In genomic region chr9:133495327-133496293, GRCh38 we compare ENCODE assay signal across 33 cellular contexts. TPM values are rescaled to one million over a fixed set of nuclear protein-coding genes. Genes with fewer than 3 reads are reported as not detected.
"Had no signal": no experiment of that assay in that cellular context is flagged by ENCODE, and none has a peak within 500 bp of the region (broad histone marks: within the 10 kb centered on the region; RNA-seq: fewer than 3 reads in every experiment).

No MANE protein-coding gene starts in this region.

- DNase-seq: activated CD4-positive, alpha-beta T cell treated with anti-CD3 and anti-CD28 coated beads for 36 hours; activated CD4-positive, CD25-positive, alpha-beta regulatory T cell; activated CD8-positive, alpha-beta memory T cell treated with anti-CD3 and anti-CD28 coated beads, Interleukin-2, amount 10 ng/mL, durations not matched to agents 7 days and 5 days; activated CD8-positive, alpha-beta T cell treated with anti-CD3 and anti-CD28 coated beads, Interleukin-2, amount 10 ng/mL, durations not matched to agents 7 days and 5 days; activated naive CD4-positive, alpha-beta T cell; activated T-cell treated with anti-CD3 and anti-CD28 coated beads, Interleukin-2, amount 50 U/mL, for 48 hours; cerebellar nuclear complex; cortex of kidney; hippocampal formation; immature natural killer cell; kidney glomerular epithelial cell; stimulated activated CD4-positive, alpha-beta T cell treated with anti-CD3 and anti-CD28 coated beads, Interleukin-15, amount 100 ng/mL, for 24 hours; stimulated activated CD4-positive, alpha-beta T cell treated with anti-CD3 and anti-CD28 coated beads, Interleukin-2, amount 100 ng/mL, for 24 hours; stimulated activated naive B cell treated with anti-CD40 and anti-IgM and Interleukin-4, amounts not matched to agents 10 μg/mL and 1 μg/mL and 100 μg/mL, for 72 hours; stomach; T-helper 1 cell; thyroid gland; upper lobe of right lung had no signal

- H3K36me3 ChIP-seq: gastroesophageal sphincter, left lung, stomach, thyroid gland, upper lobe of right lung had no signal

- FAIRE-seq: endothelial cell of umbilical vein had no signal

- H3K4me3 ChIP-seq: gastroesophageal sphincter, left lung, mucosa of descending colon, smooth muscle cell, stomach, thyroid gland, upper lobe of right lung had no signal

- H3K9me3 ChIP-seq: gastroesophageal sphincter, left lung, mucosa of descending colon, stomach, thyroid gland, upper lobe of right lung had no signal

- H3K4me2 ChIP-seq: smooth muscle cell had no signal

- H3K27ac ChIP-seq: gastroesophageal sphincter, left lung, stomach, thyroid gland, upper lobe of right lung had no signal

- ATAC-seq: activated CD4-positive, alpha-beta T cell treated with anti-CD3 and anti-CD28 coated beads for 36 hours; activated CD8-positive, alpha-beta memory T cell treated with anti-CD3 and anti-CD28 coated beads, Interleukin-2, amount 10 ng/mL, durations not matched to agents 7 days and 5 days; activated CD8-positive, alpha-beta T cell treated with anti-CD3 and anti-CD28 coated beads, Interleukin-2, amount 10 ng/mL, durations not matched to agents 7 days and 5 days; activated naive CD4-positive, alpha-beta T cell treated with anti-CD3 and anti-CD28 coated beads, Interleukin-2, amount 50 U/mL, for 72 hours; gastroesophageal sphincter; left lung; mucosa of descending colon; natural killer cell treated with Interleukin-12 subunit alpha and Interleukin-12 subunit beta and Interleukin-15 and Interleukin-18, amount 100 ng/mL, for 72 hours; stimulated activated naive B cell treated with anti-CD40 and anti-IgM and Interleukin-4, amounts not matched to agents 10 μg/mL and 1 μg/mL and 100 μg/mL, for 72 hours; upper lobe of right lung had no signal

- H3K27me3 ChIP-seq: thyroid gland, upper lobe of right lung had no signal

RNA-seq across cellular contexts. Expression of gene MYMK, which starts 29.1 kb away (rescaled TPM):
- total RNA-seq: activated CD4-positive, alpha-beta T cell treated with anti-CD3 and anti-CD28 coated beads for 36 hours; activated CD8-positive, alpha-beta memory T cell treated with anti-CD3 and anti-CD28 coated beads, Interleukin-2, amount 10 ng/mL, durations not matched to agents 7 days and 5 days; activated CD8-positive, alpha-beta T cell treated with anti-CD3 and anti-CD28 coated beads, Interleukin-2, amount 10 ng/mL, durations not matched to agents 7 days and 5 days; activated naive CD4-positive, alpha-beta T cell treated with anti-CD3 and anti-CD28 coated beads, Interleukin-2, amount 50 U/mL, for 72 hours; endothelial cell of umbilical vein; fibroblast of lung; fibroblast of villous mesenchyme; gastroesophageal sphincter; left lung; lung microvascular endothelial cell; mesenteric fat pad; mucosa of descending colon; natural killer cell treated with Interleukin-12 subunit alpha and Interleukin-12 subunit beta and Interleukin-15 and Interleukin-18, amount 100 ng/mL, for 72 hours; osteocyte; progenitor cell of endocrine pancreas; renal cortical epithelial cell; smooth muscle cell; stomach; thyroid gland; upper lobe of right lung had no signal
- polyA plus RNA-seq: endothelial cell of umbilical vein, esophagus, fibroblast of lung, immature natural killer cell, smooth muscle cell, stomach had no signal

RNA-seq across cellular contexts. Expression of gene ADAMTSL2, which starts 38.9 kb away (rescaled TPM):
- total RNA-seq: activated CD8-positive, alpha-beta memory T cell treated with anti-CD3 and anti-CD28 coated beads, Interleukin-2, amount 10 ng/mL, durations not matched to agents 7 days and 5 days; activated CD8-positive, alpha-beta T cell treated with anti-CD3 and anti-CD28 coated beads, Interleukin-2, amount 10 ng/mL, durations not matched to agents 7 days and 5 days; endothelial cell of umbilical vein; natural killer cell treated with Interleukin-12 subunit alpha and Interleukin-12 subunit beta and Interleukin-15 and Interleukin-18, amount 100 ng/mL, for 72 hours had no signal
- polyA plus RNA-seq: endothelial cell of umbilical vein, immature natural killer cell had no signal
